9 cellular contexts compared by ENCODE assay signal in genomic region chr11:111541209-111542061, GRCh38. TPM values are rescaled to one million over a fixed set of nuclear protein-coding genes. Genes with fewer than 3 reads are reported as not detected.
DNase-seq lines count a peak whose midpoint lies in the region; ATAC-seq and TF ChIP-seq lines count a peak whose summit lies in the region.
"Had no signal": no experiment of that assay in that cellular context is flagged by ENCODE, and none has a peak within 500 bp of the region (broad histone marks: within the 10 kb centered on the region; RNA-seq: fewer than 3 reads in every experiment).

No MANE protein-coding gene starts in this region.

- H4K20me1 ChIP-seq in neural cell (ENCODE audit: insufficient read depth) = no peaks in the 10 kb centered on the region

- peak; percentile 17 for DNase-seq in DMS 273 (lab: John Stamatoyannopoulos, UW; ENCODE audit: unreplicated experiment)
- no peak for DNase-seq in DMS 273 treated with DMSO at 0.1 percent for 48 hours (lab: John Stamatoyannopoulos, UW)
- DNase-seq in activated CD8-positive, alpha-beta memory T cell treated with anti-CD3 and anti-CD28 coated beads, Interleukin-2, amount 50 U/mL, for 4 hours = peak; percentile 22
- DNase-seq in foreskin melanocyte = peak; percentile 24
- DNase-seq in activated gamma-delta T cell (lab: John Stamatoyannopoulos, UW) = no peak
- DNase-seq in mesenteric fat pad (ENCODE audit: low spot score) = no peak

- peak overlapping the region; percentile 68 for H3K4me3 ChIP-seq in neural cell (ENCODE audit: low read length)

- H3K36me3 ChIP-seq in neural cell (ENCODE audit: insufficient read depth, low read length) = no peaks in the 10 kb centered on the region

- no peak overlapping the region for H3K27ac ChIP-seq in neural cell (ENCODE audit: low read length)
- H3K27ac ChIP-seq: 22Rv1 had no signal

- peaks cover 57% of the 10 kb centered on the region for H3K27me3 ChIP-seq in neural cell (ENCODE audit: insufficient read depth, low read depth, low read length)

- TF ChIP-seq CTCF in neural cell (IDR thresholded peaks at IDR 0.05; ENCODE audit: poor library complexity, severe bottlenecking) = no peak

- no peaks in the 10 kb centered on the region for H3K9me2 ChIP-seq in neural cell (ENCODE audit: insufficient read depth, low read length)

- no peaks in the 10 kb centered on the region for H3F3A ChIP-seq in neural cell (ENCODE audit: insufficient read depth, low read length, poor library complexity, severe bottlenecking)

- H3K9me3 ChIP-seq in neural cell (ENCODE audit: low read length) = no peaks in the 10 kb centered on the region

- no peak overlapping the region for H2AFZ ChIP-seq in neural cell (ENCODE audit: low read depth, low read length)

- H3K79me2 ChIP-seq in neural cell (replicated peaks; ENCODE audit: insufficient read depth, low read length) = no peaks in the 10 kb centered on the region

- no peak for TF ChIP-seq EP300 in neural cell (conservative IDR thresholded peaks at IDR 0.05; ENCODE audit: poor library complexity, severe bottlenecking)

- no peak for TF ChIP-seq RAD21 in neural cell (conservative IDR thresholded peaks at IDR 0.05)

- H3K4me2 ChIP-seq in neural cell (ENCODE audit: low read length) = peak overlapping the region; percentile 45

- H3K9ac ChIP-seq in neural cell (ENCODE audit: low read length) = no peak overlapping the region

- no peak for ATAC-seq in HG02763 (IDR thresholded peaks at IDR 0.05; ENCODE audit: unreplicated experiment)

TF ChIP-seq in neural cell, 6 proteins besides CTCF, POLR2A, EP300 and RAD21:
- no peak for TF ChIP-seq POLR2AphosphoS5 (IDR thresholded peaks at IDR 0.05)
- no peak for TF ChIP-seq MXI1 (conservative IDR thresholded peaks at IDR 0.05; ENCODE audit: poor library complexity, severe bottlenecking)
- no peak for TF ChIP-seq REST (IDR thresholded peaks at IDR 0.05; ENCODE audit: borderline replicate concordance)
- TF ChIP-seq EZH2 (IDR thresholded peaks at IDR 0.05; ENCODE audit: borderline replicate concordance, insufficient read depth, low read length, poor library complexity, severe bottlenecking) = no peak
- no peak for TF ChIP-seq SMC3 (conservative IDR thresholded peaks at IDR 0.05; ENCODE audit: poor library complexity)
- no peak for TF ChIP-seq TAF1 (IDR thresholded peaks at IDR 0.05; ENCODE audit: low read depth)

RNA-seq across cellular contexts. Expression of gene LAYN, which starts 0.9 kb away (rescaled TPM):
- polyA plus RNA-seq in neural cell = not detected in 2 replicates
- not detected in 2 replicates for polyA minus RNA-seq in neural cell
- total RNA-seq in mesenteric fat pad = 7.1 TPM

RNA-seq across cellular contexts. Expression of gene HOATZ, which starts 26.9 kb away (rescaled TPM):
- not detected in 2 replicates for polyA plus RNA-seq in neural cell
- polyA minus RNA-seq in neural cell = not detected in 2 replicates
- total RNA-seq in mesenteric fat pad = not detected

RNA-seq across cellular contexts. Expression of gene BTG4, which starts 29.2 kb away (rescaled TPM):
- not detected in 2 replicates for polyA plus RNA-seq in neural cell
- polyA minus RNA-seq in neural cell = not detected in 2 replicates
- total RNA-seq in mesenteric fat pad = not detected

Comparison
In these comparisons a context has a peak if more than half of its experiments do, and no peak if none do; other contexts are left out.
1. DNase-seq: peak in DMS 273 (single experiment), activated CD8-positive, alpha-beta memory T cell treated with anti-CD3 and anti-CD28 coated beads, Interleukin-2, amount 50 U/mL, for 4 hours (single experiment) and foreskin melanocyte (single experiment); none in DMS 273 treated with DMSO at 0.1 percent for 48 hours (single experiment), activated gamma-delta T cell (single experiment) and mesenteric fat pad (single experiment).